In the genomic region with DNA sequence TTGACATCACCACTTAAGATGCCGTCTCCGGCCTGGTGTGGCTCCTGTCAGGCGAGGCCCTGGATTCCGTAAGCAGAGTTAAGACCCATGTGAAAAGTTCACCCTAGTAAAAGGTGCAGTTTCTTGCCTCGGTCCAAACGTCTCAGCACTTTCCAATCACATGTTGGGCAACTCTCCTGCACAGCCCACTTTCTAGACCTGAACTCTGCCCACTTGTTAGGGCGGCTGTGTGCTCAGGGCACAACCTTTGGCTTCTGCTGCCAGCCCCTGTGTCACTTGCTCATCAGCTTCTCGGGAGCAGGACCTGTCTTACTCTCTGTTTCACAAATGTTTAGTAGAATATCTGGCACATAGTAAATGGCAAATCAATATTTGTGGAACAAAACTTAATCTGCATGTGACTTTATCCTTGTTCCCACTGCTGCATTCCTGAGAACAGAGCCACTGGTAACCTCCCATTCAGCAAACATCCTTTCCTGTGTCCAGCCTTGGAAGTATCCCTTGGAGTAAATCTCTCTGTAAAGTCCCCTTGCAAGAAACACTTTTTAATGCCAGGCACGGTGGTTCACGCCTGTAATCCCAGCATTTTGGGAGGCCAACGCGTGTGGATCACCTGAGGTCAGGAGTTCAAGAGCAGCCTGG, we compare ENCODE assay signal across 21 cellular contexts.
"Had no signal": no experiment of that assay in that cellular context is flagged by ENCODE, and none has a peak within 500 bp of the region (broad histone marks: within the 10 kb centered on the region; RNA-seq: fewer than 3 reads in every experiment).

No MANE protein-coding gene starts in this region.

- FAIRE-seq: K562 had no signal

- H3K9ac ChIP-seq: KMS-11, SK-N-SH had no signal

- ATAC-seq: K562, Panc1, PC-3 had no signal

- DNase-seq: Kasumi-1, MM.1S, NCI-H1092 treated with DMSO at 0.1 percent for 48 hours, NCI-H1436, NCI-H187, NCI-H2029, NCI-H2081 treated with DMSO at 0.1 percent for 48 hours, NCI-H2171, NCI-H226, NCI-H446, NCI-H510A, NCI-H524 treated with DMSO at 0.1 percent for 48 hours, NCI-H69, NCI-H774, PC-3, SHP77, SK-N-SH had no signal

- H3K27ac ChIP-seq: KMS-11, RWPE1 had no signal

- H3K4me2 ChIP-seq: KMS-11, SK-N-SH had no signal

- H3K4me3 ChIP-seq: K562 had no signal

- H3K9me3 ChIP-seq: SK-N-SH had no signal
